Comparison of ENCODE assay signal across 7 cellular contexts in genomic region chr2:151409601-151410484, GRCh38.
A peak's percentile ranks its signal among the peaks of the same experiment; 100 is the strongest.
DNase-seq lines count a peak whose midpoint lies in the region; ATAC-seq, FAIRE-seq and TF ChIP-seq lines count a peak whose summit lies in the region.

Gene RIF1 (plus strand): TSS chr2:151409902. CDS start chr2:151410424, 522 bp downstream.

- peak within 1 kb of the TSS; percentile 75 for H3K4me3 ChIP-seq in astrocyte of the cerebellum (ENCODE audit: low read depth, low read length)
- peak within 1 kb of the TSS; percentile 97 for H3K4me3 ChIP-seq in retinal pigment epithelial cell (ENCODE audit: low read length)

- peak; percentile 91 for FAIRE-seq in GM18507 (lab: Jason Lieb, UNC)

- peak; percentile 72 for DNase-seq in GM18507 (ENCODE audit: extremely low spot score, insufficient read length, low read depth)
- peak; percentile 83 to 86 for DNase-seq in NCI-H1930 (lab: John Stamatoyannopoulos, UW)
- DNase-seq in T-helper 9 cell: peak; percentile 58
- DNase-seq in astrocyte of the cerebellum (ENCODE audit: low read depth): peak; percentile 79
- DNase-seq in hippocampal formation (lab: John Stamatoyannopoulos, UW): peak; percentile 88 to 89
- DNase-seq in retinal pigment epithelial cell (ENCODE audit: low read depth): peak; percentile 84

- in situ Hi-C loops in astrocyte of the cerebellum (cut with HindIII; ENCODE audit: low sequenced_read_pairs): no loop called here

- ATAC-seq in HG02973 (IDR thresholded peaks at IDR 0.05; ENCODE audit: unreplicated experiment): peak; percentile 92

- peak; percentile 74 for TF ChIP-seq CTCF in astrocyte of the cerebellum (IDR thresholded peaks at IDR 0.05; ENCODE audit: low read depth, low read length, missing control alignments)
- TF ChIP-seq CTCF in retinal pigment epithelial cell (conservative IDR thresholded peaks at IDR 0.05; ENCODE audit: low read depth, low read length): peak; percentile 64

Comparison
In these comparisons a context has a peak if more than half of its experiments do, and no peak if none do; other contexts are left out.
1. Peak in every context shown above with its lines: DNase-seq, ATAC-seq and H3K4me3 ChIP-seq.